In the genomic region with DNA sequence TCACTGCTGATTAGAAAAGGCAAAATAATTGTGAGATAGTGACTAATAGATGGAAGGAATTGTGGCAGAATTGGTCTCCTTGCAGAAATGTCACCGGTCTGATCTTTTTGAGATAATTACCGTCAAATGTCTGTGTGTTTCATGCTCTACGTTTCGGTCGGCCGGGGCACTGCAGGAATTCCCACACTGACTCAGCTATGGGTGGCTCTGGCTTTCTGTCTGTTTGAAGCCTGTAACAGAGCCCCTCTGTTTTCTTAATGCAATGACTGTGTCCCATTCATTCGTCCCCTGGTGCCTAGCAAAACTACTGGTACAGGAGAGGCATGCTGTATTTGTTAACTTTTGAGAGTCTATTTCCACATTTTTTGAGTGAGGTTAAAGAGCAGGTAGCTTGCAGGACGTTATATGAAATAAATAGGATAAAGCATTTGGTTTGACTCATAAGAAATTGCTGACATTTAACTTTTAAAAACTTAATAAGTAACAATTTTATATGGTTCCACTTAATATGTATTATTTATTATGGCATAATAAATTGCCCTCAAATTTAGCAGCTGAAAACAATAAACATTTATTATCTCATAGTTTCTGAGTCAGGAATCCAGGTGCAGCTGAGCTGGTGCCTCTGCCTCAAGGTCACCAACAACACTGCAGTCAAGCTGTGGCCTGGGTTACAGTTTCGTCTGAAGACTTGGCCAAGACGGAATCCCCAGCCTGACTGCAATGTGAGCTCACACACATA, we compare ENCODE assay signal across 16 cellular contexts. TPM values are rescaled to one million over a fixed set of nuclear protein-coding genes. Genes with fewer than 3 reads are reported as not detected.
DNase-seq lines count a peak whose midpoint lies in the region; ATAC-seq, FAIRE-seq and TF ChIP-seq lines count a peak whose summit lies in the region.
"Had no signal": no experiment of that assay in that cellular context is flagged by ENCODE, and none has a peak within 500 bp of the region (broad histone marks: within the 10 kb centered on the region; RNA-seq: fewer than 3 reads in every experiment).

No MANE protein-coding gene starts in this region.

- DNase-seq in RPMI8226 (peak; percentile 17), bronchial epithelial cell (ENCODE audit: low read depth) (no peak), medulla oblongata (ENCODE audit: extremely low spot score) (peak; percentile 43), SW 1271 (lab: John Stamatoyannopoulos, UW) (no peak), SHP77 (lab: John Stamatoyannopoulos, UW) (no peak)
- no peak for DNase-seq in stimulated activated naive B cell treated with anti-CD40 and anti-IgM and Interleukin-4, amounts not matched to agents 10 μg/mL and 1 μg/mL and 100 μg/mL, for 72 hours
- DNase-seq in central memory CD4-positive, alpha-beta T cell = no peak
- DNase-seq: BE2C; Calu3; CD4-positive, alpha-beta T cell; H7; MV-4-11; NCI-H1417; NCI-H187 treated with DMSO at 0.1 percent for 48 hours had no signal

- no peaks in the 10 kb centered on the region for H3K27me3 ChIP-seq in bronchial epithelial cell (ENCODE audit: control insufficient read depth, insufficient read depth, low read length)
- H3K27me3 ChIP-seq: BE2C had no signal

- TF ChIP-seq CTCF in bronchial epithelial cell (IDR thresholded peaks at IDR 0.05; ENCODE audit: insufficient read depth, low read length, severe bottlenecking) = no peak

- H3K4me3 Mint-ChIP-seq in stimulated activated naive B cell treated with anti-CD40 and anti-IgM and Interleukin-4, amounts not matched to agents 10 μg/mL and 1 μg/mL and 100 μg/mL, for 72 hours = no peak overlapping the region
- H3K4me3 Mint-ChIP-seq: CD4-positive, alpha-beta T cell had no signal

- no peak overlapping the region for H3K4me3 ChIP-seq in bronchial epithelial cell (ENCODE audit: low read depth, low read length)
- H3K4me3 ChIP-seq: SJSA1 had no signal

- H3K27me3 Mint-ChIP-seq in stimulated activated naive B cell treated with anti-CD40 and anti-IgM and Interleukin-4, amounts not matched to agents 10 μg/mL and 1 μg/mL and 100 μg/mL, for 72 hours = peaks cover 19 to 28% of the 10 kb centered on the region in 2 donors
- H3K27me3 Mint-ChIP-seq: CD4-positive, alpha-beta T cell had no signal

- H3K36me3 Mint-ChIP-seq in stimulated activated naive B cell treated with anti-CD40 and anti-IgM and Interleukin-4, amounts not matched to agents 10 μg/mL and 1 μg/mL and 100 μg/mL, for 72 hours = no peaks in the 10 kb centered on the region

- H3K27ac Mint-ChIP-seq in stimulated activated naive B cell treated with anti-CD40 and anti-IgM and Interleukin-4, amounts not matched to agents 10 μg/mL and 1 μg/mL and 100 μg/mL, for 72 hours = peak overlapping the region; percentile 77
- H3K27ac Mint-ChIP-seq: CD4-positive, alpha-beta T cell had no signal

- no peaks in the 10 kb centered on the region for H3K4me1 Mint-ChIP-seq in stimulated activated naive B cell treated with anti-CD40 and anti-IgM and Interleukin-4, amounts not matched to agents 10 μg/mL and 1 μg/mL and 100 μg/mL, for 72 hours

- no peak for ATAC-seq in stimulated activated naive B cell treated with anti-CD40 and anti-IgM and Interleukin-4, amounts not matched to agents 10 μg/mL and 1 μg/mL and 100 μg/mL, for 72 hours (replicated peaks)

- H3K36me3 ChIP-seq in bronchial epithelial cell (ENCODE audit: control insufficient read depth, insufficient read depth, low read length) = no peaks in the 10 kb centered on the region
- H3K36me3 ChIP-seq: BE2C, SJSA1 had no signal

- peaks cover 3 to 4% of the 10 kb centered on the region in 2 donors for H3K9me3 Mint-ChIP-seq in stimulated activated naive B cell treated with anti-CD40 and anti-IgM and Interleukin-4, amounts not matched to agents 10 μg/mL and 1 μg/mL and 100 μg/mL, for 72 hours
- H3K9me3 Mint-ChIP-seq: CD4-positive, alpha-beta T cell had no signal

- FAIRE-seq in bronchial epithelial cell (lab: Jason Lieb, UNC) = peak; percentile 43
- FAIRE-seq: HTR-8/SVneo had no signal

RNA-seq across cellular contexts. Expression of gene CTBP2, which starts 53.3 kb away (rescaled TPM):
- total RNA-seq in bronchial epithelial cell = 123 and 141 TPM in 2 replicates

Comparison
In these comparisons a context has a peak if more than half of its experiments do, and no peak if none do; other contexts are left out.
1. DNase-seq: peak in RPMI8226 (single experiment) and medulla oblongata (single experiment); none in bronchial epithelial cell (single experiment), stimulated activated naive B cell treated with anti-CD40 and anti-IgM and Interleukin-4, amounts not matched to agents 10 μg/mL and 1 μg/mL and 100 μg/mL, for 72 hours (single experiment), SW 1271 (0 of 2), SHP77 (0 of 2) and central memory CD4-positive, alpha-beta T cell (single experiment).